Comparison of ENCODE assay signal across 8 cellular contexts in the genomic region with DNA sequence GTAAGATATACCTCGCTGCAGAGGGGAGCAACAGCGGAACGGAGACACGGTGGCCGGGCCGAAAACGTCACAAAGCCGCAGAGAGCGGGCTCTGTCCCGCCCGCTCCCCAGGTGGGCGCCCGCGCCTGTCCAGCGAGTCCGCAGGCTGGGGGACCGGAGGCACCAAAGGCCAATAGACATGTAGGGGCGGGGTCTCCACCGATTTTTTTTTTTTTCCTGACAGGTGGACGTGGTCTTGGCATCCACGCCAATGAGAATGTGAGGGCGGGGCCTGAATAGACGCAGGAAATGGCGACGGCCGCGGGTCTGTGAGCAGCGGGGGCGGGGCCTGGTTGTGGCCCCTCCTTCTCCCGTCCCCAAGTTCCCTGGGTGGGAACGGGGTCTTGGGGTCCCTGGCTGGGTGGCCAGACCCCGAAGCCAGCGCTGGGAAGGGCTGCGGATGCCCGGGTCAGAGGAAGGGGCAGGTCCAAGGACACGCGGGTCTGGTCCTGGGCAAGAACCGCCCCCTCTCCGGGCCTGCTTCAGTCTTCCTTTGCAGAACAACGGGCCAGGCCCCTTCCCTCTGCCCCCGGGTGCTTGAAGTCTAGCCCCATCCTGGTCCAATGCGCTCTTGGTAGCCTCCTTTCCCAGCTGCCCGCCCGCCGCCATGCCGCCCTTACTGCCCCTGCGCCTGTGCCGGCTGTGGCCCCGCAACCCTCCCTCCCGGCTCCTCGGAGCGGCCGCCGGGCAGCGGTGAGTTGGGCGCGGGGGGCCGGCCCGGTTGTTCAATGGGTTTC. TPM values are rescaled to one million over a fixed set of nuclear protein-coding genes. Genes with fewer than 3 reads are reported as not detected.
DNase-seq lines count a peak whose midpoint lies in the region; ATAC-seq and TF ChIP-seq lines count a peak whose summit lies in the region.

A gene with protein sequence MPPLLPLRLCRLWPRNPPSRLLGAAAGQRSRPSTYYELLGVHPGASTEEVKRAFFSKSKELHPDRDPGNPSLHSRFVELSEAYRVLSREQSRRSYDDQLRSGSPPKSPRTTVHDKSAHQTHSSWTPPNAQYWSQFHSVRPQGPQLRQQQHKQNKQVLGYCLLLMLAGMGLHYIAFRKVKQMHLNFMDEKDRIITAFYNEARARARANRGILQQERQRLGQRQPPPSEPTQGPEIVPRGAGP (plus strand): TSS at position 340 of the 776 bp plus-strand sequence. CDS start 307 bp downstream, at position 647.

- no peaks in the 10 kb centered on the region for H3K9me3 ChIP-seq in PC-3 (ENCODE audit: low read length)
- no peaks in the 10 kb centered on the region for H3K9me3 ChIP-seq in esophagus (ENCODE audit: control insufficient read depth in 2 of 2, insufficient read depth in 1 of 2, low read depth in 1 of 2, low read length in 1 of 2)
- no peaks in the 10 kb centered on the region for H3K9me3 ChIP-seq in muscle layer of colon (ENCODE audit: low read length)

- WGBS in esophagus, 2 donors: 0 to 1% methylated on average over 55 to 59 of the region's 59 CpGs

- no peak for TF ChIP-seq EP300 in Ishikawa (IDR thresholded peaks at IDR 0.05; ENCODE audit: borderline replicate concordance)

- intact Hi-C loops in CD14-positive monocyte (cut with micrococcal nuclease) (no loop called here), PC-3 (cut with micrococcal nuclease) (loop anchor here (5.0 kb wide), 1 partner anchor 43 kb away; a partner anchor contains a TSS)

- TF ChIP-seq CTCF in CD14-positive monocyte (IDR thresholded peaks at IDR 0.05): no peak
- TF ChIP-seq CTCF in GM20000 (IDR thresholded peaks at IDR 0.05; ENCODE audit: extremely low read depth, missing control alignments): no peak
- TF ChIP-seq CTCF in PC-3 (conservative IDR thresholded peaks at IDR 0.05; ENCODE audit: low read depth, low read length): no peak

- H3K27ac ChIP-seq in PC-3 (ENCODE audit: low read length) (no peak within 1 kb of the TSS; the same call in 1 of the 2 replicates), esophagus (ENCODE audit: low read depth in 2 of 2, low read length in 1 of 2) (peak within 1 kb of the TSS; percentile 93 to 95), muscle layer of colon (ENCODE audit: low read depth, low read length) (peak within 1 kb of the TSS; percentile 95)

- H3K36me3 Mint-ChIP-seq in CD14-positive monocyte: peaks cover 6 to 28% of the 10 kb centered on the region in 2 donors

- DNase-seq in CD14-positive monocyte (ENCODE audit: low spot score): peak; percentile 87
- DNase-seq in GM20000 (ENCODE audit: low spot score): peak; percentile 93
- DNase-seq in PC-3: peak; percentile 97
- DNase-seq in activated T-cell treated with anti-CD3 and anti-CD28 coated beads, Interleukin-2, amount 50 U/mL, for 48 hours: peak; percentile 90 to 93
- DNase-seq in stimulated activated CD8-positive, alpha-beta memory T cell treated with anti-CD3 and anti-CD28 coated beads, Interleukin-7, amount 100 ng/mL, for 24 hours (ENCODE audit: low read depth): peak; percentile 81

- H3K9ac ChIP-seq in PC-3 (ENCODE audit: low read length): peak within 1 kb of the TSS; percentile 71
- H3K9ac ChIP-seq in muscle layer of colon (ENCODE audit: low read length): peak within 1 kb of the TSS; percentile 74

- BruUV-seq in PC-3 (replicated peaks; lab: Mats Ljungman, UMichigan): no TSS peak

- H3K27me3 ChIP-seq in PC-3 (ENCODE audit: low read length) (no peaks in the 10 kb centered on the region), esophagus (ENCODE audit: control insufficient read depth in 1 of 2, insufficient read depth in 2 of 2, low read length in 2 of 2) (no peaks in the 10 kb centered on the region), muscle layer of colon (ENCODE audit: control insufficient read depth in 1 of 2, insufficient read depth in 2 of 2, low read length in 2 of 2) (no peaks in the 10 kb centered on the region)

- CTCF ChIA-PET in PC-3 (lab: Charles Lee): interaction anchor here (0.6 to 1.4 kb wide), 2 partner anchors 26 to 126 kb away, joined by 3 to 15 read pairs; no protein-coding TSS in a partner anchor

- no peaks in the 10 kb centered on the region for H4K20me1 ChIP-seq in PC-3 (ENCODE audit: low read length)

- TF ChIP-seq RAD21 in Ishikawa (IDR thresholded peaks at IDR 0.05; ENCODE audit: low read depth): no peak

- ATAC-seq in PC-3: peak; percentile 29

- H3K36me3 ChIP-seq in PC-3 (ENCODE audit: low read depth, low read length): no peaks in the 10 kb centered on the region
- H3K36me3 ChIP-seq in esophagus (ENCODE audit: control insufficient read depth in 2 of 2, insufficient read depth in 2 of 2, low read length in 1 of 2): no peaks in the 10 kb centered on the region
- H3K36me3 ChIP-seq in muscle layer of colon (ENCODE audit: insufficient read depth, low read length): no peaks in the 10 kb centered on the region

- H3K27ac Mint-ChIP-seq in CD14-positive monocyte: peak within 1 kb of the TSS; percentile 87 to 96 (median 93)

- peaks cover 38% of the 10 kb centered on the region for H3K4me1 ChIP-seq in PC-3 (ENCODE audit: insufficient read depth, low read length)
- H3K4me1 ChIP-seq in esophagus (ENCODE audit: control insufficient read depth in 2 of 2, insufficient read depth in 2 of 2, low read length in 1 of 2): peaks cover 4 to 34% of the 10 kb centered on the region in 2 donors
- peaks cover 59% of the 10 kb centered on the region for H3K4me1 ChIP-seq in muscle layer of colon (ENCODE audit: insufficient read depth, low read length)

- peak within 1 kb of the TSS; percentile 84 for H2AFZ ChIP-seq in PC-3 (ENCODE audit: low read length)

- H3K4me1 Mint-ChIP-seq in CD14-positive monocyte: peaks cover 51% of the 10 kb centered on the region

- peaks cover 11 to 19% (median 16%) of the 10 kb centered on the region in 3 donors for H3K27me3 Mint-ChIP-seq in CD14-positive monocyte (ENCODE audit: low read depth in 3 of 3)

- POLR2A ChIA-PET in PC-3 (lab: Charles Lee; ENCODE audit: unreplicated experiment): no interaction called here

- H3F3A ChIP-seq in PC-3 (ENCODE audit: low read length, unreplicated experiment): no peaks in the 10 kb centered on the region

- peaks cover 27% of the 10 kb centered on the region for H3K79me2 ChIP-seq in PC-3 (ENCODE audit: low read length)

- peak within 1 kb of the TSS; percentile 87 to 92 for H3K4me3 Mint-ChIP-seq in CD14-positive monocyte

- H3K4me2 ChIP-seq in PC-3 (ENCODE audit: low read length): peak within 1 kb of the TSS; percentile 85

- H3K9me2 ChIP-seq in PC-3 (replicated peaks; ENCODE audit: low read length): no peaks in the 10 kb centered on the region

- H3K9me3 Mint-ChIP-seq in CD14-positive monocyte: peaks cover 0 to 8% (median 2%) of the 10 kb centered on the region in 7 donors

- peak within 1 kb of the TSS; percentile 88 for H3K4me3 ChIP-seq in PC-3 (ENCODE audit: low read length)
- peak within 1 kb of the TSS; percentile 58 to 89 for H3K4me3 ChIP-seq in esophagus (ENCODE audit: low read depth in 1 of 2, low read length in 2 of 2)
- H3K4me3 ChIP-seq in muscle layer of colon (ENCODE audit: low read depth in 1 of 2, low read length in 2 of 2): peak within 1 kb of the TSS; percentile 71 to 80

TF ChIP-seq in Ishikawa, 13 proteins besides CTCF, POLR2A, EP300 and RAD21 (continues in another document):
- TF ChIP-seq TCF12 (IDR thresholded peaks at IDR 0.05; ENCODE audit: low read depth) (peak; percentile 26; the same call in 1 of the 2 replicates), TAF1 (IDR thresholded peaks at IDR 0.05; ENCODE audit: low read depth) (peak; percentile 55; the same call in 1 of the 2 replicates), EGR1 (IDR thresholded peaks at IDR 0.05) (0 out of 2 replicates have a peak, but pooled peaks have one; percentile 20), FOXM1 (IDR thresholded peaks at IDR 0.05; ENCODE audit: borderline replicate concordance, low read depth) (no peak), CEBPB (IDR thresholded peaks at IDR 0.05) (no peak), NFIC (IDR thresholded peaks at IDR 0.05) (no peak), ZBTB7A (IDR thresholded peaks at IDR 0.05; ENCODE audit: low read depth) (peak; percentile 98), YY1 (IDR thresholded peaks at IDR 0.05; ENCODE audit: low read depth) (peak; percentile 72), TEAD4 (IDR thresholded peaks at IDR 0.05) (no peak)
- TF ChIP-seq, protein P1, sequence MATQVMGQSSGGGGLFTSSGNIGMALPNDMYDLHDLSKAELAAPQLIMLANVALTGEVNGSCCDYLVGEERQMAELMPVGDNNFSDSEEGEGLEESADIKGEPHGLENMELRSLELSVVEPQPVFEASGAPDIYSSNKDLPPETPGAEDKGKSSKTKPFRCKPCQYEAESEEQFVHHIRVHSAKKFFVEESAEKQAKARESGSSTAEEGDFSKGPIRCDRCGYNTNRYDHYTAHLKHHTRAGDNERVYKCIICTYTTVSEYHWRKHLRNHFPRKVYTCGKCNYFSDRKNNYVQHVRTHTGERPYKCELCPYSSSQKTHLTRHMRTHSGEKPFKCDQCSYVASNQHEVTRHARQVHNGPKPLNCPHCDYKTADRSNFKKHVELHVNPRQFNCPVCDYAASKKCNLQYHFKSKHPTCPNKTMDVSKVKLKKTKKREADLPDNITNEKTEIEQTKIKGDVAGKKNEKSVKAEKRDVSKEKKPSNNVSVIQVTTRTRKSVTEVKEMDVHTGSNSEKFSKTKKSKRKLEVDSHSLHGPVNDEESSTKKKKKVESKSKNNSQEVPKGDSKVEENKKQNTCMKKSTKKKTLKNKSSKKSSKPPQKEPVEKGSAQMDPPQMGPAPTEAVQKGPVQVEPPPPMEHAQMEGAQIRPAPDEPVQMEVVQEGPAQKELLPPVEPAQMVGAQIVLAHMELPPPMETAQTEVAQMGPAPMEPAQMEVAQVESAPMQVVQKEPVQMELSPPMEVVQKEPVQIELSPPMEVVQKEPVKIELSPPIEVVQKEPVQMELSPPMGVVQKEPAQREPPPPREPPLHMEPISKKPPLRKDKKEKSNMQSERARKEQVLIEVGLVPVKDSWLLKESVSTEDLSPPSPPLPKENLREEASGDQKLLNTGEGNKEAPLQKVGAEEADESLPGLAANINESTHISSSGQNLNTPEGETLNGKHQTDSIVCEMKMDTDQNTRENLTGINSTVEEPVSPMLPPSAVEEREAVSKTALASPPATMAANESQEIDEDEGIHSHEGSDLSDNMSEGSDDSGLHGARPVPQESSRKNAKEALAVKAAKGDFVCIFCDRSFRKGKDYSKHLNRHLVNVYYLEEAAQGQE (IDR thresholded peaks at IDR 0.05; ENCODE audit: low read depth): no peak
- TF ChIP-seq, protein P2, sequence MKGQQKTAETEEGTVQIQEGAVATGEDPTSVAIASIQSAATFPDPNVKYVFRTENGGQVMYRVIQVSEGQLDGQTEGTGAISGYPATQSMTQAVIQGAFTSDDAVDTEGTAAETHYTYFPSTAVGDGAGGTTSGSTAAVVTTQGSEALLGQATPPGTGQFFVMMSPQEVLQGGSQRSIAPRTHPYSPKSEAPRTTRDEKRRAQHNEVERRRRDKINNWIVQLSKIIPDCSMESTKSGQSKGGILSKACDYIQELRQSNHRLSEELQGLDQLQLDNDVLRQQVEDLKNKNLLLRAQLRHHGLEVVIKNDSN (IDR thresholded peaks at IDR 0.05): no peak

RNA-seq across cellular contexts. Expression of the gene that starts here (rescaled TPM):
- polyA plus RNA-seq in CD14-positive monocyte: 10 to 100 TPM; 25.5 to 32.5 TPM
- 20.4 and 25.4 TPM in 2 replicates for total RNA-seq in PC-3 (2014; rRNA removed)
- polyA plus RNA-seq in esophagus: 10 to 100 TPM; 31.2 to 53.7 TPM
